22 cellular contexts compared by ENCODE assay signal in the genomic region with DNA sequence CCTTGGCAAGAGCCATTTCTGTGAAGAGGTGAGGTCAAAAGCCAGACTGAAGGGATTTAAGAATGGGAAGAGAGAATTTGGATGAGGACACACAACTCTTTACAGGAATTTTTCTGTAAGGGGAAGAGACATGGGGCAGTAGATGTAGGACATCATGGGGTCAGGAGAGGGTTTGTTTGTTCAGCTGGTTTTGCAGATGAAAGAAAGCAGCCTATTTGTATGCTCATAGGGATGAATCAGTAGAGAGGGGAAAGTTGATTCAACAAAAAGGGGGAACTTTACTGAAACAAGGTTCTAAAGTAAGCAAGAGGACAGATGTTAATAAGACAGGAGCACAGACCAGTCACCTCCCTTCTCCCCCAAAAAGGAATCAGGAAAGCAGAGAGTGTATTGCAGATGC. TPM values are rescaled to one million over a fixed set of nuclear protein-coding genes. Genes with fewer than 3 reads are reported as not detected.
A peak's percentile ranks its signal among the peaks of the same experiment; 100 is the strongest.
DNase-seq lines count a peak whose midpoint lies in the region; ATAC-seq and TF ChIP-seq lines count a peak whose summit lies in the region.
"Had no signal": no experiment of that assay in that cellular context is flagged by ENCODE, and none has a peak within 500 bp of the region (broad histone marks: within the 10 kb centered on the region; RNA-seq: fewer than 3 reads in every experiment).

No MANE protein-coding gene starts in this region.

- no peak for ATAC-seq in GM21360 (IDR thresholded peaks at IDR 0.05; ENCODE audit: unreplicated experiment)

- no peaks in the 10 kb centered on the region for H3K36me3 ChIP-seq in fibroblast of lung (ENCODE audit: control insufficient read depth, insufficient read depth, low read length)
- H3K36me3 ChIP-seq: cardiac muscle cell, HAP-1, thyroid gland had no signal

- H3K27ac ChIP-seq in fibroblast of lung (ENCODE audit: insufficient read depth, low read length): no peak overlapping the region
- H3K27ac ChIP-seq: cardiac muscle cell, thyroid gland had no signal

- no peaks in the 10 kb centered on the region for H4K20me1 ChIP-seq in fibroblast of lung (ENCODE audit: control insufficient read depth, extremely low read depth, insufficient read depth, low read length)

- no peaks in the 10 kb centered on the region for H3K9me3 ChIP-seq in fibroblast of lung (ENCODE audit: control insufficient read depth, insufficient read depth, low read depth, low read length)
- H3K9me3 ChIP-seq: HAP-1, thyroid gland had no signal

- peaks cover 8% of the 10 kb centered on the region for H3K4me1 ChIP-seq in fibroblast of lung (ENCODE audit: control insufficient read depth, extremely low read depth, insufficient read depth, low read length)
- H3K4me1 ChIP-seq: thyroid gland had no signal

- H3K4me2 ChIP-seq in fibroblast of lung (ENCODE audit: extremely low read depth, insufficient read depth, low read length): peak overlapping the region; percentile 15

- H3K4me3 ChIP-seq in fibroblast of lung (replicated peaks in 1 of 4; ENCODE audit: control extremely low read depth in 1 of 4, insufficient read depth in 1 of 4, low read depth in 3 of 4, low read length in 4 of 4): no peak overlapping the region
- H3K4me3 ChIP-seq: cardiac muscle cell, HAP-1, thyroid gland had no signal

- no peaks in the 10 kb centered on the region for H3K79me2 ChIP-seq in fibroblast of lung (ENCODE audit: control insufficient read depth, insufficient read depth, low read length)

- no peak for TF ChIP-seq CTCF in fibroblast of lung (conservative IDR thresholded peaks at IDR 0.05 in 1 of 2, IDR thresholded peaks at IDR 0.05 in 1 of 2; ENCODE audit: low read depth in 1 of 2, low read length in 2 of 2)

- POLR2A ChIA-PET in HEK293T (lab: Yijun Ruan, JAX): no interaction called here

- DNase-seq in A172 (ENCODE audit: low spot score) (peak; percentile 24), DMS153 treated with DMSO at 0.1 percent for 48 hours (lab: John Stamatoyannopoulos, UW; ENCODE audit: unreplicated experiment) (peak; percentile 32), NCI-H748 treated with DMSO at 0.1 percent for 48 hours (lab: John Stamatoyannopoulos, UW) (peak; percentile 63), fibroblast of lung (ENCODE audit: low read depth in 2 of 2) (peak; percentile 80 to 83), HEK293T (ENCODE audit: extremely low spot score) (no peak), hypothalamus (lab: John Stamatoyannopoulos, UW) (no peak)
- DNase-seq in stimulated activated CD4-positive, alpha-beta T cell treated with anti-CD3 and anti-CD28 coated beads, Interleukin-4, amount 100 ng/mL, for 24 hours: no peak
- DNase-seq: activated CD4-positive, alpha-beta T cell treated with anti-CD3 and anti-CD28 coated beads, Interleukin-2, amount 50 U/mL, for 4 hours; activated gamma-delta T cell; CD4-positive, alpha-beta memory T cell; DND-41; Karpas-422; kidney glomerular epithelial cell; midbrain; NCI-H2171 treated with DMSO at 0.1 percent for 48 hours; stimulated activated CD4-positive, alpha-beta T cell treated with anti-CD3 and anti-CD28 coated beads, Interleukin-1b, Interleukin-23, amount 100 ng/mL, for 48 hours; stimulated activated naive CD4-positive, alpha-beta T cell; thyroid gland had no signal

- CTCF ChIA-PET in HEK293T (lab: Yijun Ruan, JAX): no interaction called here

- H3K9ac ChIP-seq in fibroblast of lung (ENCODE audit: insufficient read depth, low read length): no peak overlapping the region

- H2AFZ ChIP-seq in fibroblast of lung (ENCODE audit: low read length): no peak overlapping the region

- no peaks in the 10 kb centered on the region for H3K27me3 ChIP-seq in fibroblast of lung (ENCODE audit: control insufficient read depth, insufficient read depth, low read length)
- H3K27me3 ChIP-seq: cardiac muscle cell, thyroid gland had no signal

TF ChIP-seq in HEK293T, 16 proteins besides CTCF, POLR2A, EP300 and RAD21:
- TF ChIP-seq FOXM1 (IDR thresholded peaks at IDR 0.05; ENCODE audit: borderline replicate concordance) (no peak), L3MBTL2 (conservative IDR thresholded peaks at IDR 0.05) (no peak), FOXK2 (IDR thresholded peaks at IDR 0.05) (no peak), LEF1 (IDR thresholded peaks at IDR 0.05; ENCODE audit: borderline replicate concordance) (no peak), CTBP1 (IDR thresholded peaks at IDR 0.05; ENCODE audit: borderline replicate concordance) (no peak), NFRKB (IDR thresholded peaks at IDR 0.05) (no peak), HDGF (IDR thresholded peaks at IDR 0.05; ENCODE audit: borderline replicate concordance) (no peak), BHLHE40 (IDR thresholded peaks at IDR 0.05; ENCODE audit: borderline replicate concordance) (no peak), ZNF384 (IDR thresholded peaks at IDR 0.05) (no peak), ELF4 (IDR thresholded peaks at IDR 0.05) (no peak), ARNT (IDR thresholded peaks at IDR 0.05) (no peak), TARDBP (IDR thresholded peaks at IDR 0.05) (no peak)
- TF ChIP-seq, protein P1, sequence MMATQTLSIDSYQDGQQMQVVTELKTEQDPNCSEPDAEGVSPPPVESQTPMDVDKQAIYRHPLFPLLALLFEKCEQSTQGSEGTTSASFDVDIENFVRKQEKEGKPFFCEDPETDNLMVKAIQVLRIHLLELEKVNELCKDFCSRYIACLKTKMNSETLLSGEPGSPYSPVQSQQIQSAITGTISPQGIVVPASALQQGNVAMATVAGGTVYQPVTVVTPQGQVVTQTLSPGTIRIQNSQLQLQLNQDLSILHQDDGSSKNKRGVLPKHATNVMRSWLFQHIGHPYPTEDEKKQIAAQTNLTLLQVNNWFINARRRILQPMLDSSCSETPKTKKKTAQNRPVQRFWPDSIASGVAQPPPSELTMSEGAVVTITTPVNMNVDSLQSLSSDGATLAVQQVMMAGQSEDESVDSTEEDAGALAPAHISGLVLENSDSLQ (IDR thresholded peaks at IDR 0.05): no peak

RNA-seq across cellular contexts. Expression of gene SCG2, which starts 11.2 kb away (rescaled TPM):
- 1.7 and 2.2 TPM in 2 replicates for total RNA-seq in A172 (2014; rRNA removed; shearing (Covaris generic))
- total RNA-seq in fibroblast of lung: 0.66 and 2.1 TPM in 2 replicates
- polyA plus RNA-seq in fibroblast of lung: 1.4 and 2.9 TPM in 2 replicates
- 1.2 and 1.8 TPM in 2 replicates for polyA plus RNA-seq in fibroblast of lung (2012)
- not detected in 2 replicates for polyA minus RNA-seq in fibroblast of lung (ENCODE audit: low replicate concordance)
- total RNA-seq: cardiac muscle cell; CD4-positive, alpha-beta memory T cell; skeletal muscle tissue had no signal
- polyA plus RNA-seq: cardiac muscle cell; CD4-positive, alpha-beta memory T cell had no signal

Comparison
In these comparisons a context has a peak if more than half of its experiments do, and no peak if none do; other contexts are left out.
1. DNase-seq: peak in A172 (single experiment), DMS153 treated with DMSO at 0.1 percent for 48 hours (single experiment), NCI-H748 treated with DMSO at 0.1 percent for 48 hours (single experiment) and fibroblast of lung (2 of 2); none in HEK293T (single experiment), stimulated activated CD4-positive, alpha-beta T cell treated with anti-CD3 and anti-CD28 coated beads, Interleukin-4, amount 100 ng/mL, for 24 hours (single experiment) and hypothalamus (0 of 51).